Comparison of ENCODE assay signal across 2 cellular contexts in the genomic region with DNA sequence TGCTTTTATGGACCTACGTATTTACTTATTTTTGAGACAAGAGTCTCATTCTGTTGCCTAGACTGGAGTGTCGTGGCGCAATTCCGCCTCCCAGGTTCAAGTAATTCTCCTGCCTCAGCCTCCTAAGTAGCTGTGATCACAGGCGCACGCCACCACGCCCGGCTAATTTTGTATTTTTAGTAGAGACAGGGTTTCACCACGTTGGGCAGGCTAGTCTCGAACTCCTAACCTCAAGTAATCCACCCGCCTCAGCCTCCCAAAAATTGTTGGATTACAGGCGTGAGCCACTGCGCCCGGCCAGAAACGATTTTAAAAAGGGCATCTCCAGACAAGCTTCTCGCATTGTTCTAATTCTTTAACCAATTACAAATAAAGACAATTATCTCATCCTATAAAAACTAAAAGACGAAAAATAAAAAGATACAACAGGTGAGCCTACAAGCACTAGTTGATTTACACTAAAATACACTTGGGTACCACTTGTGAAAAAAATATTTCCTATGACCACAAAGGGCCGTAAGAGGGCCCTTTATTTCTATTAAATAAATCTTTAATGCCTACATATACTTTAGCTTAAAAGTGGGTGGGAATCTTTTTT.
TF ChIP-seq lines count a peak whose summit lies in the region.

No MANE protein-coding gene starts in this region.

TF ChIP-seq in H1, 55 proteins besides CTCF, POLR2A, EP300 and RAD21:
- TF ChIP-seq POLR2AphosphoS5 (IDR thresholded peaks at IDR 0.05; ENCODE audit: low read depth, low read length) (peak; percentile 10; the same call in 1 of the 2 replicates), RFX5 (IDR thresholded peaks at IDR 0.05; ENCODE audit: borderline replicate concordance, low read depth, low read length) (no peak)

TF ChIP-seq in neural cell, 6 proteins besides CTCF, POLR2A, EP300 and RAD21:
- no peak for TF ChIP-seq MXI1 (conservative IDR thresholded peaks at IDR 0.05; ENCODE audit: poor library complexity, severe bottlenecking)
- TF ChIP-seq TAF1 (IDR thresholded peaks at IDR 0.05; ENCODE audit: low read depth), result no peak
- TF ChIP-seq, protein P1, sequence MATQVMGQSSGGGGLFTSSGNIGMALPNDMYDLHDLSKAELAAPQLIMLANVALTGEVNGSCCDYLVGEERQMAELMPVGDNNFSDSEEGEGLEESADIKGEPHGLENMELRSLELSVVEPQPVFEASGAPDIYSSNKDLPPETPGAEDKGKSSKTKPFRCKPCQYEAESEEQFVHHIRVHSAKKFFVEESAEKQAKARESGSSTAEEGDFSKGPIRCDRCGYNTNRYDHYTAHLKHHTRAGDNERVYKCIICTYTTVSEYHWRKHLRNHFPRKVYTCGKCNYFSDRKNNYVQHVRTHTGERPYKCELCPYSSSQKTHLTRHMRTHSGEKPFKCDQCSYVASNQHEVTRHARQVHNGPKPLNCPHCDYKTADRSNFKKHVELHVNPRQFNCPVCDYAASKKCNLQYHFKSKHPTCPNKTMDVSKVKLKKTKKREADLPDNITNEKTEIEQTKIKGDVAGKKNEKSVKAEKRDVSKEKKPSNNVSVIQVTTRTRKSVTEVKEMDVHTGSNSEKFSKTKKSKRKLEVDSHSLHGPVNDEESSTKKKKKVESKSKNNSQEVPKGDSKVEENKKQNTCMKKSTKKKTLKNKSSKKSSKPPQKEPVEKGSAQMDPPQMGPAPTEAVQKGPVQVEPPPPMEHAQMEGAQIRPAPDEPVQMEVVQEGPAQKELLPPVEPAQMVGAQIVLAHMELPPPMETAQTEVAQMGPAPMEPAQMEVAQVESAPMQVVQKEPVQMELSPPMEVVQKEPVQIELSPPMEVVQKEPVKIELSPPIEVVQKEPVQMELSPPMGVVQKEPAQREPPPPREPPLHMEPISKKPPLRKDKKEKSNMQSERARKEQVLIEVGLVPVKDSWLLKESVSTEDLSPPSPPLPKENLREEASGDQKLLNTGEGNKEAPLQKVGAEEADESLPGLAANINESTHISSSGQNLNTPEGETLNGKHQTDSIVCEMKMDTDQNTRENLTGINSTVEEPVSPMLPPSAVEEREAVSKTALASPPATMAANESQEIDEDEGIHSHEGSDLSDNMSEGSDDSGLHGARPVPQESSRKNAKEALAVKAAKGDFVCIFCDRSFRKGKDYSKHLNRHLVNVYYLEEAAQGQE (IDR thresholded peaks at IDR 0.05; ENCODE audit: borderline replicate concordance), result no peak
- no peak for TF ChIP-seq SMC3 (conservative IDR thresholded peaks at IDR 0.05; ENCODE audit: poor library complexity)
- TF ChIP-seq POLR2AphosphoS5 (IDR thresholded peaks at IDR 0.05), result no peak
- no peak for TF ChIP-seq EZH2 (IDR thresholded peaks at IDR 0.05; ENCODE audit: borderline replicate concordance, insufficient read depth, low read length, poor library complexity, severe bottlenecking)
